Comparison of ENCODE assay signal across 8 cellular contexts in the genomic region with DNA sequence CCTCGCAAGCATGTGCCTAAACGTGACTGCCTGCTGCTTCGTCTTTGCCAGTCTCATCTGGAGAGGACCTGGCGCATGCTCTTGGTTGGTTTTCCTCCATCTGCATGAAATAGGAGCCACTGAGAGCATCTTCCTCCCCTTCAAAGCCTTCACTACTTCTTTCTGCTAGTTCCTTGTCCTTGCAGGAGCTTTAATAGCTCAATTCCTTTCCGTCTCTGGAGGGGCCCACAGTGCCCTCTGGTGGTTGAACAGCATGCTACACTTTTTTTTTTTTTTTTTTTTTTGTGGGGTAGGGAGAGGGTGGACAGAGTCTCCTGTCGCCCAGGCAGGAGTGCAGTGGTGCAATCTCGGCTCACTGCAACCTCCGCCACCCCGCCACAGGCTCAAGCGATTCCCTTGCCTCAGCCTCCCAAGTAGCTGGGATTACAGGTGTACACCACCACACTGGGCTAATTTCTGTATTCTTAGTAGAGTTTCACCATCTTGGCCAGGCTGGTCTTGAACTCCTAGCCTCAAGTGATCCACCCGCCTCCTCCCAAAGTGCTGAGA. TPM values are rescaled to one million over a fixed set of nuclear protein-coding genes. Genes with fewer than 3 reads are reported as not detected.
DNase-seq lines count a peak whose midpoint lies in the region; ATAC-seq, FAIRE-seq and TF ChIP-seq lines count a peak whose summit lies in the region.

No MANE protein-coding gene starts in this region.

- no peak overlapping the region for H3K18ac ChIP-seq in H1 (ENCODE audit: extremely low read depth, low read length)

- peak overlapping the region; percentile 98; the same call in 1 of the 2 replicates for H2BK15ac ChIP-seq in H1 (ENCODE audit: low read length)

- H3K79me2 ChIP-seq in H1 (ENCODE audit: control insufficient read depth in 1 of 2, insufficient read depth in 2 of 2, low read length in 2 of 2) = no peaks in the 10 kb centered on the region

- TF ChIP-seq CTCF in H1 (IDR thresholded peaks at IDR 0.05; ENCODE audit: control extremely low read depth in 1 of 3, insufficient read depth in 1 of 3, low read depth in 1 of 3, low read length in 3 of 3) = peak; percentile 19 to 77 (median 72)

- TF ChIP-seq RAD21 in H1 (IDR thresholded peaks at IDR 0.05 in 1 of 2, conservative IDR thresholded peaks at IDR 0.05 in 1 of 2; ENCODE audit: low read depth in 2 of 2, low read length in 2 of 2) = peak; percentile 81 to 86

- H3K4me2 ChIP-seq in H1 (ENCODE audit: insufficient read depth in 1 of 2, low read depth in 2 of 2, low read length in 2 of 2) = no peak overlapping the region

- CTCF ChIA-PET in activated CD4-positive, alpha-beta memory T cell treated with anti-CD3 and anti-CD28 coated beads for 36 hours (lab: Charles Lee) = interaction anchor here (0.5 to 6.7 kb wide), 31 partner anchors 10 to 1768 kb away, joined by 3 to 69 read pairs (median 3); a partner anchor contains a TSS
- CTCF ChIA-PET in H1 (lab: Charles Lee; ENCODE audit: partially characterized antibody) = interaction anchor here (0.6 to 5.0 kb wide), 37 partner anchors 10 to 671 kb away, joined by 3 to 64 read pairs (median 4); a partner anchor contains a TSS

- H3K79me1 ChIP-seq in H1 (ENCODE audit: low read depth, low read length) = no peaks in the 10 kb centered on the region

- H4K20me1 ChIP-seq in H1 (replicated peaks in 1 of 2; ENCODE audit: control insufficient read depth in 1 of 2, insufficient read depth in 2 of 2, low read length in 2 of 2) = no peaks in the 10 kb centered on the region

- ATAC-seq in GM18517 (IDR thresholded peaks at IDR 0.05; ENCODE audit: unreplicated experiment) = no peak

- H3K27me3 ChIP-seq in H1 (replicated peaks in 1 of 4; ENCODE audit: control insufficient read depth in 3 of 4, extremely low read depth in 1 of 4, insufficient read depth in 3 of 4, low read length in 3 of 4) = no peaks in the 10 kb centered on the region

- H3K36me3 Mint-ChIP-seq in activated CD4-positive, alpha-beta memory T cell treated with anti-CD3 and anti-CD28 coated beads for 36 hours = peaks cover 6% of the 10 kb centered on the region

- H3K27ac Mint-ChIP-seq in activated CD4-positive, alpha-beta memory T cell treated with anti-CD3 and anti-CD28 coated beads for 36 hours = no peak overlapping the region

- DNase-seq in activated gamma-delta T cell treated with Interleukin-2 at 50 U/mL for 16 hours (peak; percentile 42), activated gamma-delta T cell (lab: John Stamatoyannopoulos, UW) (no peak), NCI-H510A treated with DMSO at 0.1 percent for 48 hours (lab: John Stamatoyannopoulos, UW) (peak; percentile 69), H1 (ENCODE audit: low read depth in 1 of 2, low spot score in 2 of 2) (peak; percentile 31 to 71), myocyte (ENCODE audit: low read depth) (peak; percentile 47), stromal cell of bone marrow (ENCODE audit: low read depth) (peak; percentile 9)
- peak; percentile 69 for DNase-seq in activated CD4-positive, alpha-beta memory T cell treated with anti-CD3 and anti-CD28 coated beads for 36 hours

- H4K91ac ChIP-seq in H1 (replicated peaks; ENCODE audit: insufficient read length, low read length) = no peak overlapping the region

- no peak for TF ChIP-seq POLR2A in H1 (IDR thresholded peaks at IDR 0.05; ENCODE audit: control extremely low read depth in 1 of 2, low read depth in 2 of 2, low read length in 2 of 2)

- H3K9me3 Mint-ChIP-seq in activated CD4-positive, alpha-beta memory T cell treated with anti-CD3 and anti-CD28 coated beads for 36 hours = no peaks in the 10 kb centered on the region

- no peak overlapping the region for H2AK5ac ChIP-seq in H1 (ENCODE audit: low read depth, low read length)

- H3K9me3 ChIP-seq in H1 (ENCODE audit: insufficient read depth in 2 of 2, low read depth in 1 of 2, low read length in 1 of 2) = no peaks in the 10 kb centered on the region

- no peak overlapping the region; the same call in 1 of the 2 replicates for H2BK5ac ChIP-seq in H1 (ENCODE audit: low read depth, low read length)

- WGBS in H1 (ENCODE audit: extremely low coverage in 1 of 2, insufficient coverage in 1 of 2, insufficient read length in 1 of 2, insufficient replicate concordance in 2 of 2, low coverage in 1 of 2, low lambda C conversion rate in 2 of 2, missing lambda C conversion rate in 1 of 2), 2 experiments = 60% methylated on average over 10 of the region's 11 CpGs; no CpG with 5 or more reads in 1 of the 2 experiments

- no peak overlapping the region for H3K4me3 Mint-ChIP-seq in activated CD4-positive, alpha-beta memory T cell treated with anti-CD3 and anti-CD28 coated beads for 36 hours

- peak; percentile 65 for FAIRE-seq in H1 (lab: Jason Lieb, UNC)

- no peak overlapping the region for H3K9ac ChIP-seq in H1 (replicated peaks in 1 of 4; ENCODE audit: extremely low read depth in 1 of 4, low read depth in 3 of 4, low read length in 3 of 4)

- H3K4me1 Mint-ChIP-seq in activated CD4-positive, alpha-beta memory T cell treated with anti-CD3 and anti-CD28 coated beads for 36 hours (ENCODE audit: low read depth) = peaks cover 7% of the 10 kb centered on the region

- no peak overlapping the region for H3K4ac ChIP-seq in H1 (replicated peaks; ENCODE audit: insufficient read length, low read depth, low read length)

- no peak overlapping the region for H3K27ac ChIP-seq in H1 (ENCODE audit: low read depth, low read length)

- H2BK120ac ChIP-seq in H1 (replicated peaks; ENCODE audit: low read depth, low read length) = no peak overlapping the region

- peak overlapping the region; percentile 86; the same call in 1 of the 2 replicates for H2BK12ac ChIP-seq in H1 (ENCODE audit: low read depth, low read length)

- H3K27me3 Mint-ChIP-seq in activated CD4-positive, alpha-beta memory T cell treated with anti-CD3 and anti-CD28 coated beads for 36 hours = no peaks in the 10 kb centered on the region

- no peaks in the 10 kb centered on the region for H3K36me3 ChIP-seq in H1 (ENCODE audit: control insufficient read depth in 2 of 4, insufficient read depth in 4 of 4, low read length in 3 of 4)

- POLR2A ChIA-PET in activated CD4-positive, alpha-beta memory T cell treated with anti-CD3 and anti-CD28 coated beads for 36 hours (lab: Charles Lee) = no interaction called here
- POLR2A ChIA-PET in H1 (lab: Charles Lee; ENCODE audit: partially characterized antibody) = interaction anchor here (1.1 kb wide), 1 partner anchor 92 kb away, joined by 3 read pairs; no protein-coding TSS in a partner anchor

- no peak for TF ChIP-seq EP300 in H1 (IDR thresholded peaks at IDR 0.05; ENCODE audit: borderline replicate concordance in 1 of 2, low read depth in 2 of 2, low read length in 2 of 2)

- H4K5ac ChIP-seq in H1 (ENCODE audit: insufficient read length, low read depth, low read length) = no peak overlapping the region

- no peak overlapping the region for H3K14ac ChIP-seq in H1 (ENCODE audit: insufficient read length)

- H3K4me3 ChIP-seq in H1 (ENCODE audit: extremely low read depth in 1 of 4, insufficient read depth in 2 of 4, low read depth in 3 of 4, low read length in 4 of 4) = no peak overlapping the region

- H3K23ac ChIP-seq in H1 (ENCODE audit: insufficient read length) = no peak overlapping the region

- H2AFZ ChIP-seq in H1 (ENCODE audit: low read length) = peak overlapping the region; percentile 89

- H2BK20ac ChIP-seq in H1 (ENCODE audit: low read length) = no peak overlapping the region

- no peak overlapping the region for H3K56ac ChIP-seq in H1 (replicated peaks; ENCODE audit: insufficient read length, low read depth, low read length)

- no peak overlapping the region for H4K8ac ChIP-seq in H1 (ENCODE audit: extremely low read depth, insufficient read depth, low read length)

- H3K23me2 ChIP-seq in H1 (ENCODE audit: low read depth, low read length) = no peaks in the 10 kb centered on the region

- intact Hi-C loops in activated CD4-positive, alpha-beta memory T cell treated with anti-CD3 and anti-CD28 coated beads for 36 hours (cut with micrococcal nuclease) = loop anchor here (1.0 kb wide), 2 partner anchors 93 to 152 kb away; no protein-coding TSS in a partner anchor

- H3K4me1 ChIP-seq in H1 (replicated peaks in 1 of 4; ENCODE audit: control insufficient read depth in 3 of 4, insufficient read depth in 4 of 4, low read length in 3 of 4) = peaks cover 0 to 2% (median 0%) of the 10 kb centered on the region in 4 experiments; a peak in 1 of 7 replicates

TF ChIP-seq in H1, 55 proteins besides CTCF, POLR2A, EP300 and RAD21:
- TF ChIP-seq, protein P1, sequence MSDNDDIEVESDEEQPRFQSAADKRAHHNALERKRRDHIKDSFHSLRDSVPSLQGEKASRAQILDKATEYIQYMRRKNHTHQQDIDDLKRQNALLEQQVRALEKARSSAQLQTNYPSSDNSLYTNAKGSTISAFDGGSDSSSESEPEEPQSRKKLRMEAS (IDR thresholded peaks at IDR 0.05) = peak; percentile 86
- TF ChIP-seq, protein P2, sequence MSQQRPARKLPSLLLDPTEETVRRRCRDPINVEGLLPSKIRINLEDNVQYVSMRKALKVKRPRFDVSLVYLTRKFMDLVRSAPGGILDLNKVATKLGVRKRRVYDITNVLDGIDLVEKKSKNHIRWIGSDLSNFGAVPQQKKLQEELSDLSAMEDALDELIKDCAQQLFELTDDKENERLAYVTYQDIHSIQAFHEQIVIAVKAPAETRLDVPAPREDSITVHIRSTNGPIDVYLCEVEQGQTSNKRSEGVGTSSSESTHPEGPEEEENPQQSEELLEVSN (IDR thresholded peaks at IDR 0.05) = peak; percentile 66
- TF ChIP-seq YY1 (IDR thresholded peaks at IDR 0.05; ENCODE audit: low read depth, low read length) (peak; percentile 37; the same call in 1 of the 2 replicates), NRF1 (IDR thresholded peaks at IDR 0.05; ENCODE audit: low read depth, low read length) (peak; percentile 8; the same call in 1 of the 2 replicates), MAFK (IDR thresholded peaks at IDR 0.05; ENCODE audit: low read depth, low read length) (no peak), SAP30 (IDR thresholded peaks at IDR 0.05; ENCODE audit: insufficient read depth, insufficient replicate concordance, low read length) (no peak), CEBPB (IDR thresholded peaks at IDR 0.05; ENCODE audit: low read depth, low read length) (peak; percentile 44; the same call in 1 of the 2 replicates), TBP (IDR thresholded peaks at IDR 0.05; ENCODE audit: low read depth, low read length) (peak; percentile 12; the same call in 1 of the 2 replicates)

RNA-seq across cellular contexts. Expression of a gene that starts 59.6 kb away (rescaled TPM):
- 10 to 100 TPM; 91.5 to 94.1 TPM for total RNA-seq in activated CD4-positive, alpha-beta memory T cell treated with anti-CD3 and anti-CD28 coated beads for 36 hours
- total RNA-seq in H1 (2021; fragmentation: NEBNext Ultra II Directional; extraction: Animal tissue kit (Norgen Biotek cat#: 25700)) = 7.1 and 8.2 TPM in 2 replicates
- 3.1 and 4.3 TPM in 2 replicates for polyA plus RNA-seq in H1 (2011; rRNA removed)
- polyA plus RNA-seq in H1 (2011; cell fraction: cytosol; rRNA removed) = 2.1 TPM
- polyA plus RNA-seq in H1 (2011; cell fraction: nucleus; rRNA removed) = 7.3 TPM
- polyA plus RNA-seq in H1 (2012, experiment 1 of 2) = 3.9 to 6.4 TPM (median 4.9 TPM) in 4 replicates
- 0.66 TPM for polyA plus RNA-seq in H1 (2012, experiment 2 of 2)
- polyA plus RNA-seq in H1 (2013, experiment 1 of 2) = 9.7 TPM
- polyA plus RNA-seq in H1 (2013, experiment 2 of 2) = 9.9 TPM
- polyA minus RNA-seq in H1 (2011; rRNA and poly(A)+ RNA removed) = 4.3 and 5.0 TPM in 2 replicates
- not detected for polyA minus RNA-seq in H1 (2011; cell fraction: cytosol; rRNA and poly(A)+ RNA removed)
- polyA minus RNA-seq in H1 (2011; cell fraction: nucleus; rRNA and poly(A)+ RNA removed) = 8.1 TPM
- 14.8 and 15.1 TPM in 2 replicates for total RNA-seq in myocyte
- polyA plus RNA-seq in myocyte (2012) = 8.3 TPM
